8 cellular contexts compared by ENCODE assay signal in the genomic region with DNA sequence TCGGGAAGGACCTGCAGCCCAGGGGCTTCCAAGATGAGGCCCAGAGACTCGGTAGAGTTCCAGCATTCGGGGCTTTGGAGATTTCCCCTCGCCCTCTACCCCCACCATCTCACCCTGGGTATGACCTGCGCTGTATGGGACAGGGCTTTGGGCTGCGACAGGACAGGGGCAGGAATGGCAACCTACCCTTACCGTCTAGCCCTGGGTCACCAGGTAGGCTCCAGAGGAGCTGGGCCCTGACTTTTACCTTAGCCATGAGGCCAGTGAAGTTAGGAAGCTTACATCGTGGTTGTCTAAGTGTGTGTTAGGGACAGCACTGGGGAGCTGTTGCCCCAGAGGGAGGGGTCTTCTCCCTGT. TPM values are rescaled to one million over a fixed set of nuclear protein-coding genes. Genes with fewer than 3 reads are reported as not detected.
A peak's percentile ranks its signal among the peaks of the same experiment; 100 is the strongest.
DNase-seq lines count a peak whose midpoint lies in the region; ATAC-seq and TF ChIP-seq lines count a peak whose summit lies in the region.

No MANE protein-coding gene starts in this region.

- intact Hi-C loops in Right ventricle myocardium inferior (cut with DNase I): no loop called here
- intact Hi-C loops in cardiac septum (cut with DNase I): no loop called here
- intact Hi-C loops in vagina (cut with DNase I): no loop called here

- DNase-seq in Right ventricle myocardium inferior (ENCODE audit: missing footprints): no peak
- no peak for DNase-seq in cardiac septum (ENCODE audit: low spot score)
- DNase-seq in caudate nucleus (lab: John Stamatoyannopoulos, UW): no peak
- no peak for DNase-seq in vagina (ENCODE audit: extremely low spot score in 2 of 2)
- DNase-seq in NAMALWA (ENCODE audit: low spot score): no peak
- no peak for DNase-seq in NOMO-1 treated with dmso at 0.1 percent for 144 hours (lab: John Stamatoyannopoulos, UW; ENCODE audit: unreplicated experiment)
- DNase-seq in NCI-H524 treated with DMSO at 0.1 percent for 48 hours (lab: John Stamatoyannopoulos, UW): no peak

- no peak for TF ChIP-seq POLR2A in vagina (IDR thresholded peaks at IDR 0.05)

- H3K27me3 ChIP-seq in mononuclear cell (ENCODE audit: insufficient read depth, low read length) (no peaks in the 10 kb centered on the region), vagina (no peaks in the 10 kb centered on the region)

- H3K4me3 ChIP-seq in mononuclear cell (ENCODE audit: low read length) (peak overlapping the region; percentile 62), vagina (peak overlapping the region; percentile 62 to 70)

- H3K36me3 ChIP-seq in vagina: peaks cover 0 to 12% of the 10 kb centered on the region in 2 donors

- no peak for TF ChIP-seq CTCF in vagina (IDR thresholded peaks at IDR 0.05)

- no peaks in the 10 kb centered on the region for H3K9me3 ChIP-seq in mononuclear cell (ENCODE audit: low read depth, low read length)
- no peaks in the 10 kb centered on the region for H3K9me3 ChIP-seq in vagina

- H3K4me1 ChIP-seq in mononuclear cell (ENCODE audit: insufficient read depth, low read length) (peaks cover 54% of the 10 kb centered on the region), vagina (peaks cover 30% of the 10 kb centered on the region)

- ATAC-seq in Right ventricle myocardium inferior: peak; percentile 5

- H3K27ac ChIP-seq in caudate nucleus (ENCODE audit: low read depth, low read length): peak overlapping the region; percentile 46
- H3K27ac ChIP-seq in vagina: peak overlapping the region; percentile 91

RNA-seq across cellular contexts. Expression of a gene that starts 0.7 kb away (rescaled TPM):
- total RNA-seq in Right ventricle myocardium inferior (8.7 TPM), cardiac septum (8.9 TPM), mononuclear cell (31.2 TPM), vagina (25.0 TPM)

RNA-seq across cellular contexts. Expression of a gene that starts 7.3 kb away (rescaled TPM):
- 120 TPM for total RNA-seq in Right ventricle myocardium inferior
- total RNA-seq in cardiac septum: 69.5 TPM
- total RNA-seq in mononuclear cell: 70.5 TPM
- 93.8 TPM for total RNA-seq in vagina

RNA-seq across cellular contexts. Expression of a gene that starts 20.8 kb away (rescaled TPM):
- total RNA-seq in Right ventricle myocardium inferior: 0.38 TPM
- total RNA-seq in cardiac septum: 0.16 TPM
- 0.21 TPM for total RNA-seq in mononuclear cell
- total RNA-seq in vagina: not detected

RNA-seq across cellular contexts. Expression of a gene that starts 32.2 kb away (rescaled TPM):
- total RNA-seq in Right ventricle myocardium inferior (62.3 TPM), cardiac septum (69.7 TPM), mononuclear cell (85.5 TPM), vagina (44.4 TPM)

RNA-seq across cellular contexts. Expression of a gene that starts 41.4 kb away (rescaled TPM):
- total RNA-seq in Right ventricle myocardium inferior: 5.2 TPM
- 6.4 TPM for total RNA-seq in cardiac septum
- 13.3 TPM for total RNA-seq in mononuclear cell
- 10.3 TPM for total RNA-seq in vagina
